38 cellular contexts compared by ENCODE assay signal in genomic region chr4:189837462-189837861, GRCh38.
"Had no signal": no experiment of that assay in that cellular context is flagged by ENCODE, and none has a peak within 500 bp of the region (broad histone marks: within the 10 kb centered on the region; RNA-seq: fewer than 3 reads in every experiment).

No MANE protein-coding gene starts in this region.

- H3K9me3 ChIP-seq: adrenal gland, ascending aorta, body of pancreas, breast epithelium had no signal

- H3K4me3 ChIP-seq: adrenal gland, ascending aorta, body of pancreas, breast epithelium, cardiac muscle cell had no signal

- H3K9me3 Mint-ChIP-seq: activated naive CD4-positive, alpha-beta T cell treated with anti-CD3 and anti-CD28 coated beads for 36 hours; activated naive CD4-positive, alpha-beta T cell treated with anti-CD3 and anti-CD28 coated beads, Interleukin-2, amount 10 ng/mL, durations not matched to agents 7 days and 5 days; activated naive CD4-positive, alpha-beta T cell treated with anti-CD3 and anti-CD28 coated beads, Interleukin-2, amount 50 U/mL, for 24 hours; activated naive CD8-positive, alpha-beta T cell treated with anti-CD3 and anti-CD28 coated beads, Interleukin-2, amount 10 ng/mL, durations not matched to agents 7 days and 5 days; activated T-cell treated with anti-CD3 and anti-CD28 coated beads, Interleukin-2, amount 50 U/mL, for 24 hours; activated T-cell treated with anti-CD3 and anti-CD28 coated beads, Interleukin-2, amount 50 U/mL, for 4 hours; activated T-helper 1 cell treated with anti-CD3 and anti-CD28 coated beads, Interleukin-12 subunit alpha, Interleukin-12 subunit beta, Interleukin-2, Interleukin-4 antibody, amounts not matched to agents 30 ng/mL and 10 ng/mL and 1 ng/mL, durations not matched to agents 14 hours and 24 hours and 36 hours; central memory CD8-positive, alpha-beta T cell had no signal

- H3K27ac Mint-ChIP-seq: activated naive CD4-positive, alpha-beta T cell treated with anti-CD3 and anti-CD28 coated beads for 36 hours; activated naive CD4-positive, alpha-beta T cell treated with anti-CD3 and anti-CD28 coated beads, Interleukin-2, amount 10 ng/mL, durations not matched to agents 7 days and 5 days; activated naive CD4-positive, alpha-beta T cell treated with anti-CD3 and anti-CD28 coated beads, Interleukin-2, amount 50 U/mL, for 24 hours; activated naive CD4-positive, alpha-beta T cell treated with anti-CD3 and anti-CD28 coated beads, Interleukin-2, amount 50 U/mL, for 72 hours; activated naive CD8-positive, alpha-beta T cell; activated naive CD8-positive, alpha-beta T cell treated with anti-CD3 and anti-CD28 coated beads for 36 hours; activated naive CD8-positive, alpha-beta T cell treated with anti-CD3 and anti-CD28 coated beads, Interleukin-2, amount 10 ng/mL, durations not matched to agents 7 days and 5 days; activated naive CD8-positive, alpha-beta T cell treated with anti-CD3 and anti-CD28 coated beads, Interleukin-2, amount 50 U/mL, for 24 hours; activated T-cell treated with anti-CD3 and anti-CD28 coated beads, Interleukin-2, amount 50 U/mL, for 24 hours; activated T-cell treated with anti-CD3 and anti-CD28 coated beads, Interleukin-2, amount 50 U/mL, for 72 hours; activated T-helper 1 cell treated with anti-CD3 and anti-CD28 coated beads, Interleukin-12 subunit alpha, Interleukin-12 subunit beta, Interleukin-2, Interleukin-4 antibody, amounts not matched to agents 30 ng/mL and 10 ng/mL and 1 ng/mL, durations not matched to agents 14 hours and 24 hours and 36 hours; activated T-helper 17 cell treated with anti-CD3 and anti-CD28 coated beads, Interleukin-2, amount 50 U/mL, for 72 hours; activated T-helper 2 cell treated with anti-CD3 and anti-CD28 coated beads, Interferon-gamma antibody, Interleukin-2, Interleukin-4, amounts not matched to agents 10 μg/mL and 5 μg/mL and 100 μg/mL, durations not matched to agents 14 hours and 24 hours and 36 hours; brain had no signal

- H3K4me3 Mint-ChIP-seq: activated naive CD4-positive, alpha-beta T cell treated with anti-CD3 and anti-CD28 coated beads for 36 hours; activated naive CD4-positive, alpha-beta T cell treated with anti-CD3 and anti-CD28 coated beads, Interleukin-2, amount 10 ng/mL, durations not matched to agents 7 days and 5 days; activated naive CD4-positive, alpha-beta T cell treated with anti-CD3 and anti-CD28 coated beads, Interleukin-2, amount 50 U/mL, for 24 hours; activated naive CD8-positive, alpha-beta T cell; activated naive CD8-positive, alpha-beta T cell treated with anti-CD3 and anti-CD28 coated beads for 36 hours; activated naive CD8-positive, alpha-beta T cell treated with anti-CD3 and anti-CD28 coated beads, Interleukin-2, amount 10 ng/mL, durations not matched to agents 7 days and 5 days; activated naive CD8-positive, alpha-beta T cell treated with anti-CD3 and anti-CD28 coated beads, Interleukin-2, amount 50 U/mL, for 24 hours; activated T-cell treated with anti-CD3 and anti-CD28 coated beads, Interleukin-2, amount 50 U/mL, for 24 hours; activated T-cell treated with anti-CD3 and anti-CD28 coated beads, Interleukin-2, amount 50 U/mL, for 4 hours; activated T-cell treated with anti-CD3 and anti-CD28 coated beads, Interleukin-2, amount 50 U/mL, for 72 hours; activated T-helper 1 cell treated with anti-CD3 and anti-CD28 coated beads, Interleukin-12 subunit alpha, Interleukin-12 subunit beta, Interleukin-2, Interleukin-4 antibody, amounts not matched to agents 30 ng/mL and 10 ng/mL and 1 ng/mL, durations not matched to agents 14 hours and 24 hours and 36 hours; activated T-helper 17 cell treated with anti-CD3 and anti-CD28 coated beads, Interleukin-2, amount 50 U/mL, for 72 hours; brain; central memory CD8-positive, alpha-beta T cell had no signal

- H3K27ac ChIP-seq: adrenal gland, ascending aorta, body of pancreas, brain microvascular endothelial cell, breast epithelium, cardiac muscle cell had no signal

- H3K27me3 Mint-ChIP-seq: activated naive CD4-positive, alpha-beta T cell treated with anti-CD3 and anti-CD28 coated beads, Interleukin-2, amount 10 ng/mL, durations not matched to agents 7 days and 5 days; activated naive CD4-positive, alpha-beta T cell treated with anti-CD3 and anti-CD28 coated beads, Interleukin-2, amount 50 U/mL, for 24 hours; activated naive CD8-positive, alpha-beta T cell; activated naive CD8-positive, alpha-beta T cell treated with anti-CD3 and anti-CD28 coated beads for 36 hours; activated naive CD8-positive, alpha-beta T cell treated with anti-CD3 and anti-CD28 coated beads, Interleukin-2, amount 10 ng/mL, durations not matched to agents 7 days and 5 days; activated naive CD8-positive, alpha-beta T cell treated with anti-CD3 and anti-CD28 coated beads, Interleukin-2, amount 50 U/mL, for 24 hours; activated T-cell treated with anti-CD3 and anti-CD28 coated beads, Interleukin-2, amount 50 U/mL, for 24 hours; activated T-helper 17 cell treated with anti-CD3 and anti-CD28 coated beads, Interleukin-2, amount 50 U/mL, for 72 hours; central memory CD8-positive, alpha-beta T cell had no signal

- H3K4me1 Mint-ChIP-seq: activated naive CD4-positive, alpha-beta T cell treated with anti-CD3 and anti-CD28 coated beads, Interleukin-2, amount 10 ng/mL, durations not matched to agents 7 days and 5 days; activated naive CD4-positive, alpha-beta T cell treated with anti-CD3 and anti-CD28 coated beads, Interleukin-2, amount 50 U/mL, for 24 hours; activated naive CD8-positive, alpha-beta T cell treated with anti-CD3 and anti-CD28 coated beads for 36 hours; activated naive CD8-positive, alpha-beta T cell treated with anti-CD3 and anti-CD28 coated beads, Interleukin-2, amount 10 ng/mL, durations not matched to agents 7 days and 5 days; activated naive CD8-positive, alpha-beta T cell treated with anti-CD3 and anti-CD28 coated beads, Interleukin-2, amount 50 U/mL, for 24 hours; activated T-helper 17 cell treated with anti-CD3 and anti-CD28 coated beads, Interleukin-2, amount 50 U/mL, for 72 hours; brain; central memory CD8-positive, alpha-beta T cell had no signal

- H3K36me3 Mint-ChIP-seq: activated naive CD4-positive, alpha-beta T cell treated with anti-CD3 and anti-CD28 coated beads, Interleukin-2, amount 10 ng/mL, durations not matched to agents 7 days and 5 days; activated naive CD4-positive, alpha-beta T cell treated with anti-CD3 and anti-CD28 coated beads, Interleukin-2, amount 50 U/mL, for 24 hours; activated naive CD4-positive, alpha-beta T cell treated with anti-CD3 and anti-CD28 coated beads, Interleukin-2, amount 50 U/mL, for 72 hours; activated naive CD8-positive, alpha-beta T cell; activated naive CD8-positive, alpha-beta T cell treated with anti-CD3 and anti-CD28 coated beads for 36 hours; activated naive CD8-positive, alpha-beta T cell treated with anti-CD3 and anti-CD28 coated beads, Interleukin-2, amount 10 ng/mL, durations not matched to agents 7 days and 5 days; brain had no signal

- DNase-seq: activated effector memory CD4-positive, alpha-beta T cell treated with anti-CD3 and anti-CD28 coated beads, Interleukin-2, amount 50 U/mL, for 16 hours; activated effector memory CD4-positive, alpha-beta T cell treated with Interleukin-2 at 50 U/mL for 16 hours; activated gamma-delta T cell; activated gamma-delta T cell treated with Interleukin-2 at 50 U/mL for 16 hours; activated naive CD4-positive, alpha-beta T cell; activated naive CD4-positive, alpha-beta T cell treated with anti-CD3 and anti-CD28 coated beads for 36 hours; activated naive CD4-positive, alpha-beta T cell treated with anti-CD3 and anti-CD28 coated beads, Interleukin-2, amount 10 ng/mL, durations not matched to agents 7 days and 5 days; activated naive CD4-positive, alpha-beta T cell treated with anti-CD3 and anti-CD28 coated beads, Interleukin-2, amount 50 U/mL, for 16 hours; activated naive CD4-positive, alpha-beta T cell treated with Interleukin-2 at 50 U/mL for 16 hours; activated naive CD8-positive, alpha-beta T cell treated with anti-CD3 and anti-CD28 coated beads for 36 hours; activated naive CD8-positive, alpha-beta T cell treated with anti-CD3 and anti-CD28 coated beads, Interleukin-2, amount 10 ng/mL, durations not matched to agents 7 days and 5 days; activated naive CD8-positive, alpha-beta T cell treated with anti-CD3 and anti-CD28 coated beads, Interleukin-2, amount 50 U/mL, for 24 hours; activated T-cell treated with anti-CD3 and anti-CD28 coated beads, Interleukin-2, amount 50 U/mL, for 1 hour; activated T-cell treated with anti-CD3 and anti-CD28 coated beads, Interleukin-2, amount 50 U/mL, for 24 hours; activated T-cell treated with anti-CD3 and anti-CD28 coated beads, Interleukin-2, amount 50 U/mL, for 4 hours; activated T-cell treated with anti-CD3 and anti-CD28 coated beads, Interleukin-2, amount 50 U/mL, for 48 hours; activated T-cell treated with anti-CD3 and anti-CD28 coated beads, Interleukin-2, amount 50 U/mL, for 72 hours; adrenal gland; amniotic stem cell; amygdala; anterior cingulate cortex; aorta; body of pancreas; brain microvascular endothelial cell; caudate nucleus; central memory CD4-positive, alpha-beta T cell; cerebellar nuclear complex had no signal

- ATAC-seq: activated naive CD4-positive, alpha-beta T cell treated with anti-CD3 and anti-CD28 coated beads, Interleukin-2, amount 50 U/mL, for 72 hours; activated naive CD8-positive, alpha-beta T cell treated with anti-CD3 and anti-CD28 coated beads, Interleukin-2, amount 50 U/mL, for 24 hours; activated T-cell treated with anti-CD3 and anti-CD28 coated beads, Interleukin-2, amount 50 U/mL, for 4 hours; activated T-cell treated with anti-CD3 and anti-CD28 coated beads, Interleukin-2, amount 50 U/mL, for 72 hours; activated T-helper 17 cell treated with anti-CD3 and anti-CD28 coated beads, Interleukin-2, amount 50 U/mL, for 72 hours; body of pancreas had no signal

- H3K36me3 ChIP-seq: adrenal gland, ascending aorta, brain microvascular endothelial cell, breast epithelium, cardiac muscle cell had no signal

- H3K27me3 ChIP-seq: adrenal gland, ascending aorta, body of pancreas, brain microvascular endothelial cell, breast epithelium, cardiac muscle cell had no signal

- H3K4me1 ChIP-seq: adrenal gland, ascending aorta, body of pancreas, breast epithelium had no signal
